Comparison of ENCODE assay signal across 8 cellular contexts in the genomic region with DNA sequence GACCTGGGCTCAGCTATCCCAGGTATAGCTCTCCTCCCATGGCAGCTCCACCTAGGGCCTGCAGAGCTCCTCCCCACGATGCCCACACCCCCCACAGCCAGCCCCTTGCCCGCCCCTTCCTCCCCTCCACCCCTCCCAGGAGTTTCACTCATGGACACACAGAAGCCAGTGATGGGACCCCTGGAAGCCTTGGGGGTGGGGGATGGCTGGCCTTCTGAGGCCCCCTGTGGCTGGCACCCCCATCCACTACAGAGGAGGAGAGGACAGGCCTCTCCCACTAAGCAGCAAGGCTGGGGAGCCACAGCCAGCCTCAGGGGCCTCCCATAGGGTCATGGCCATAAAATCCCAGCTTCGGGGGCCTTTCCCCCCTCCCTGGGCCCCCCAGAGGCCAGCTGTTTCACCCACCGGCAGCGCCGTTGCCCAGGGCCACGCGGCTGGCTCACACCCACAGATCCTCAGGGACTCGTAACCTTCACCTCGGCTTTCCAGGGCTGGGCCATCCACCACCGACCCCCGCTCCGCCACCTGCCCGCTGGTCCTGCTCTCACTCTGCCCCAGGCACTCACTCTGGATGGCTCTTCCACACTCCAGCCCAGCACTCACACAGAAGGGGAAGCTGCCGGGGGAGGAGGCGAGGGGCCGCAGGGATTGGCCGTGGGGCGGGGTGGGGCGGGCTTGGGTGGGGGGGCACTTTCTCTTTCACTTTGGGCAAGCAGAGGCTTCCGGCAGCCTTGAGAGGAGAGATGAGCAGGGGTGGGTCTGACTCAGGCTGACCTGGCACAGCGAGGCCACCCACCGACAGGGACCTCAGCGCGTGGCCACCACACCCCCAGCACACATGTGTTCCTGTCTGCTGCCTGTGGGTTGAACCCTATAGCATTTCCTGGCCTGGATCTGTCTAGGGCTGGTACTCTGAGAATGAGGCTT. TPM values are rescaled to one million over a fixed set of nuclear protein-coding genes. Genes with fewer than 3 reads are reported as not detected.
DNase-seq lines count a peak whose midpoint lies in the region; ATAC-seq and TF ChIP-seq lines count a peak whose summit lies in the region.

No MANE protein-coding gene starts in this region.

- no peaks in the 10 kb centered on the region for H3K9me2 ChIP-seq in PC-9 (ENCODE audit: insufficient read depth)

- H3K36me3 ChIP-seq in PC-9 (ENCODE audit: low read depth) (no peaks in the 10 kb centered on the region), fibroblast of lung (ENCODE audit: control insufficient read depth, insufficient read depth, low read length) (peaks cover 19% of the 10 kb centered on the region), neural progenitor cell (no peaks in the 10 kb centered on the region), subcutaneous abdominal adipose tissue (ENCODE audit: control insufficient read depth in 5 of 5, insufficient read depth in 5 of 5, low read length in 5 of 5) (peaks cover 0 to 33% (median 15%) of the 10 kb centered on the region in 5 donors)

- no peaks in the 10 kb centered on the region for H3K9me3 Mint-ChIP-seq in neural progenitor cell

- H3K27me3 ChIP-seq in PC-9 (ENCODE audit: insufficient read depth, low read depth) (no peaks in the 10 kb centered on the region), fibroblast of lung (ENCODE audit: control insufficient read depth, insufficient read depth, low read length) (no peaks in the 10 kb centered on the region), neural progenitor cell (no peaks in the 10 kb centered on the region), subcutaneous abdominal adipose tissue (ENCODE audit: control insufficient read depth in 5 of 5, insufficient read depth in 4 of 5, low read length in 5 of 5) (no peaks in the 10 kb centered on the region)

- no peak overlapping the region for H3K27ac ChIP-seq in PC-9
- H3K27ac ChIP-seq in fibroblast of lung (ENCODE audit: insufficient read depth, low read length), result peak overlapping the region; percentile 88
- H3K27ac ChIP-seq in neural progenitor cell, result no peak overlapping the region
- H3K27ac ChIP-seq in subcutaneous abdominal adipose tissue (ENCODE audit: low read depth, low read length), result peak overlapping the region; percentile 69

- CTCF ChIA-PET in PC-9 (lab: Charles Lee), result no interaction called here

- H3K4me3 ChIP-seq in PC-9 (peak overlapping the region; percentile 80), fibroblast of lung (replicated peaks in 1 of 4; ENCODE audit: control extremely low read depth in 1 of 4, insufficient read depth in 1 of 4, low read depth in 3 of 4, low read length in 4 of 4) (peak overlapping the region; percentile 62 to 87 (median 74)), neural progenitor cell (no peak overlapping the region), subcutaneous abdominal adipose tissue (ENCODE audit: low read depth in 1 of 5, low read length in 5 of 5) (peak overlapping the region; percentile 71 to 80 (median 75))

- POLR2A ChIA-PET in PC-9 (lab: Charles Lee; ENCODE audit: unreplicated experiment), result interaction anchor here (0.6 to 1.2 kb wide), 3 partner anchors 19 to 764 kb away, joined by 7 read pairs; partner anchors contain the start of genes GATD1 and PNPLA2

- no TSS peak for BruUV-seq in PC-9 (replicated peaks; lab: Mats Ljungman, UMichigan)

- H3K4me1 Mint-ChIP-seq in neural progenitor cell, result peaks cover 17% of the 10 kb centered on the region

- peak overlapping the region; percentile 93 for H3K4me3 Mint-ChIP-seq in neural progenitor cell

- ATAC-seq in HG03066 (IDR thresholded peaks at IDR 0.05; ENCODE audit: low read depth, unreplicated experiment), result peak; percentile 28
- ATAC-seq in GM18909 (IDR thresholded peaks at IDR 0.05; ENCODE audit: poor library complexity, unreplicated experiment), result no peak

- H3K9ac ChIP-seq in fibroblast of lung (ENCODE audit: insufficient read depth, low read length) (peak overlapping the region; percentile 78), neural progenitor cell (no peak overlapping the region), subcutaneous abdominal adipose tissue (ENCODE audit: low read length in 5 of 5) (peak overlapping the region in 4 of 5 donors; percentile 57 to 86 (median 74))

- H3F3A ChIP-seq in PC-9 (ENCODE audit: insufficient read depth, low read depth) (peaks cover 3% of the 10 kb centered on the region; the same call in 1 of the 2 replicates), neural progenitor cell (ENCODE audit: low read depth) (peaks cover 14% of the 10 kb centered on the region)

- H3K4me1 ChIP-seq in PC-9 (replicated peaks; ENCODE audit: insufficient read depth) (peaks cover 8% of the 10 kb centered on the region), fibroblast of lung (ENCODE audit: control insufficient read depth, extremely low read depth, insufficient read depth, low read length) (peaks cover 7% of the 10 kb centered on the region), neural progenitor cell (peaks cover 16% of the 10 kb centered on the region), subcutaneous abdominal adipose tissue (ENCODE audit: control insufficient read depth in 5 of 5, insufficient read depth in 5 of 5, low read length in 5 of 5) (peaks cover 1 to 53% (median 35%) of the 10 kb centered on the region in 5 donors)

- DNase-seq in DMS153 (lab: John Stamatoyannopoulos, UW), result peak; percentile 49
- DNase-seq in PC-9, result peak; percentile 47 to 61
- DNase-seq in activated T-cell treated with anti-CD3 and anti-CD28 coated beads, Interleukin-2, amount 50 U/mL, for 48 hours, result peak; percentile 88 to 91
- DNase-seq in fibroblast of lung (ENCODE audit: low read depth in 2 of 2), result peak; percentile 77 to 79
- DNase-seq in neural progenitor cell (ENCODE audit: low spot score), result no peak

- H3K9me3 ChIP-seq in PC-9 (ENCODE audit: insufficient read depth, low read depth), result no peaks in the 10 kb centered on the region
- no peaks in the 10 kb centered on the region for H3K9me3 ChIP-seq in fibroblast of lung (ENCODE audit: control insufficient read depth, insufficient read depth, low read depth, low read length)
- H3K9me3 ChIP-seq in neural progenitor cell (ENCODE audit: low read depth), result no peaks in the 10 kb centered on the region
- no peaks in the 10 kb centered on the region for H3K9me3 ChIP-seq in subcutaneous abdominal adipose tissue (ENCODE audit: control insufficient read depth in 5 of 5, low read length in 5 of 5)

- H4K20me1 ChIP-seq in PC-9 (ENCODE audit: insufficient read depth), result no peaks in the 10 kb centered on the region
- H4K20me1 ChIP-seq in fibroblast of lung (ENCODE audit: control insufficient read depth, extremely low read depth, insufficient read depth, low read length), result no peaks in the 10 kb centered on the region
- peaks cover 37% of the 10 kb centered on the region for H4K20me1 ChIP-seq in neural progenitor cell (ENCODE audit: low read depth)

- peak overlapping the region; percentile 75 for H3K4me2 ChIP-seq in PC-9
- peak overlapping the region; percentile 100 for H3K4me2 ChIP-seq in fibroblast of lung (ENCODE audit: extremely low read depth, insufficient read depth, low read length)
- peak overlapping the region; percentile 79 for H3K4me2 ChIP-seq in neural progenitor cell

- H2AFZ ChIP-seq in PC-9 (no peak overlapping the region), fibroblast of lung (ENCODE audit: low read length) (no peak overlapping the region), neural progenitor cell (replicated peaks) (no peak overlapping the region)

- no peak for TF ChIP-seq CTCF in PC-9 (conservative IDR thresholded peaks at IDR 0.05)
- TF ChIP-seq CTCF in fibroblast of lung (conservative IDR thresholded peaks at IDR 0.05 in 1 of 2, IDR thresholded peaks at IDR 0.05 in 1 of 2; ENCODE audit: low read depth in 1 of 2, low read length in 2 of 2), result no peak
- TF ChIP-seq CTCF in neural progenitor cell (IDR thresholded peaks at IDR 0.05), result no peak

- H3K27ac Mint-ChIP-seq in neural progenitor cell, result no peak overlapping the region

- H3K36me3 Mint-ChIP-seq in neural progenitor cell, result peaks cover 2% of the 10 kb centered on the region

- H3K79me2 ChIP-seq in PC-9 (ENCODE audit: low read depth), result no peaks in the 10 kb centered on the region
- peaks cover 17% of the 10 kb centered on the region for H3K79me2 ChIP-seq in fibroblast of lung (ENCODE audit: control insufficient read depth, insufficient read depth, low read length)
- H3K79me2 ChIP-seq in neural progenitor cell (ENCODE audit: low read depth), result peaks cover 14% of the 10 kb centered on the region

- H3K27me3 Mint-ChIP-seq in neural progenitor cell (ENCODE audit: insufficient read depth, low read depth), result peaks cover 7% of the 10 kb centered on the region

- intact Hi-C loops in PC-9 (cut with micrococcal nuclease; ENCODE audit: unreplicated experiment), result loop anchor here (5.0 kb wide), 1 partner anchor 49 kb away; the partner anchor contains the start of gene TALDO1

RNA-seq across cellular contexts. Expression of gene SLC25A22, which starts 2.2 kb away (rescaled TPM):
- total RNA-seq in PC-9 (2021), result 24.6 and 25.8 TPM in 2 replicates
- 8.0 and 9.9 TPM in 2 replicates for total RNA-seq in fibroblast of lung
- 10.4 and 19.9 TPM in 2 replicates for polyA plus RNA-seq in fibroblast of lung
- polyA plus RNA-seq in fibroblast of lung (2012), result 13.7 and 28.7 TPM in 2 replicates
- polyA minus RNA-seq in fibroblast of lung (ENCODE audit: low replicate concordance), result 13.5 and 24.9 TPM in 2 replicates
- total RNA-seq in neural progenitor cell (ENCODE audit: low replicate concordance), result 11.0 and 38.4 TPM in 2 replicates

RNA-seq across cellular contexts. Expression of gene CEND1, which starts 6.0 kb away (rescaled TPM):
- total RNA-seq in PC-9 (2021), result not detected in 2 replicates
- 0.26 and 1.3 TPM in 2 replicates for total RNA-seq in fibroblast of lung
- 0.25 and 0.71 TPM in 2 replicates for polyA plus RNA-seq in fibroblast of lung
- 5.1 and 18.3 TPM in 2 replicates for polyA plus RNA-seq in fibroblast of lung (2012)
- polyA minus RNA-seq in fibroblast of lung (ENCODE audit: low replicate concordance), result 0.47 and 0.93 TPM in 2 replicates
- 0.94 and 1.9 TPM in 2 replicates for total RNA-seq in neural progenitor cell (ENCODE audit: low replicate concordance)

RNA-seq across cellular contexts. Expression of gene PIDD1, which starts 9.1 kb away (rescaled TPM):
- total RNA-seq in PC-9 (2021) (16.7 and 24.3 TPM in 2 replicates), fibroblast of lung (7.4 and 14.2 TPM in 2 replicates), neural progenitor cell (ENCODE audit: low replicate concordance) (4.8 and 34.6 TPM in 2 replicates)
- 2.2 and 3.8 TPM in 2 replicates for polyA plus RNA-seq in fibroblast of lung
- 4.6 and 11.9 TPM in 2 replicates for polyA plus RNA-seq in fibroblast of lung (2012)
- 5.1 and 12.4 TPM in 2 replicates for polyA minus RNA-seq in fibroblast of lung (ENCODE audit: low replicate concordance)

RNA-seq across cellular contexts. Expression of gene RPLP2, which starts 13.9 kb away (rescaled TPM):
- total RNA-seq in PC-9 (2021) (1,270 and 1,465 TPM in 2 replicates), fibroblast of lung (282 and 294 TPM in 2 replicates), neural progenitor cell (ENCODE audit: low replicate concordance) (418 and 629 TPM in 2 replicates)
- 741 and 904 TPM in 2 replicates for polyA plus RNA-seq in fibroblast of lung
- 1,458 and 1,948 TPM in 2 replicates for polyA plus RNA-seq in fibroblast of lung (2012)
- polyA minus RNA-seq in fibroblast of lung (ENCODE audit: low replicate concordance), result 327 and 443 TPM in 2 replicates

RNA-seq across cellular contexts. Expression of gene GATD1, which starts 18.6 kb away (rescaled TPM):
- total RNA-seq in PC-9 (2021) (52.7 and 61.9 TPM in 2 replicates), fibroblast of lung (19.0 and 20.3 TPM in 2 replicates), neural progenitor cell (ENCODE audit: low replicate concordance) (24.1 and 52.9 TPM in 2 replicates)
- 13.9 and 14.7 TPM in 2 replicates for polyA plus RNA-seq in fibroblast of lung
- polyA plus RNA-seq in fibroblast of lung (2012), result 29.3 and 31.6 TPM in 2 replicates
- polyA minus RNA-seq in fibroblast of lung (ENCODE audit: low replicate concordance), result 25.6 and 62.3 TPM in 2 replicates

Comparison
In these comparisons a context has a peak if more than half of its experiments do, and no peak if none do; other contexts are left out.
1. H3K27ac ChIP-seq: peak in fibroblast of lung (single experiment) and subcutaneous abdominal adipose tissue (single experiment); none in PC-9 (single experiment) and neural progenitor cell (single experiment).
2. Peak in every context shown above with its lines, with median percentiles within 50 percentile points of each other: H3K4me2 ChIP-seq.